In the genomic region with DNA sequence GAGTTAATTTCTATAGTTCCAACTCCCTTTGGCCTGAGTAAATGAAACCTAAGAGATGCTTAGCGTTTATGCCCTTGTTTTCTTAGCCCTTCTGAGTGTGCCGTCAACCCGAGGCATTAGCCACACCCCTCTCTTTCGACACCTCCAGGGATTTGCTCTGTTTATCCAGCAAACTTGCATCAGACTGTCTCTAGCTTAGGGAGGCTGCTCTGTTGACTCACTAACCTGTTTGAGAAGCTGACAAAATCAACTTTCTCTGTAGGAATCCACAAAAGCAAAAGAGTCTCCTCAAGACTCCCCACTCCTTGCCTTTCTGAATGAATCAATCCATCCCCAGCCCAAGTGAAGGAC, we compare ENCODE assay signal across 9 cellular contexts.
A peak's percentile ranks its signal among the peaks of the same experiment; 100 is the strongest.
DNase-seq lines count a peak whose midpoint lies in the region; ATAC-seq and TF ChIP-seq lines count a peak whose summit lies in the region.
"Had no signal": no experiment of that assay in that cellular context is flagged by ENCODE, and none has a peak within 500 bp of the region (broad histone marks: within the 10 kb centered on the region; RNA-seq: fewer than 3 reads in every experiment).

No MANE protein-coding gene starts in this region.

- peak; percentile 54 for DNase-seq in DMS53 treated with DMSO at 0.1 percent for 48 hours (lab: John Stamatoyannopoulos, UW; ENCODE audit: unreplicated experiment)
- peak; percentile 55 for DNase-seq in NCI-H510A (lab: John Stamatoyannopoulos, UW)
- DNase-seq in esophagus muscularis mucosa (ENCODE audit: extremely low spot score): no peak
- peak; percentile 86 for DNase-seq in osteoblast (ENCODE audit: insufficient read length, low spot score, missing footprints)
- DNase-seq in UCSD-AML1 (lab: John Stamatoyannopoulos, UW; ENCODE audit: unreplicated experiment): no peak
- DNase-seq in posterior cingulate gyrus: no peak
- no peak for DNase-seq in activated effector memory CD4-positive, alpha-beta T cell treated with anti-CD3 and anti-CD28 coated beads, Interleukin-2, amount 50 U/mL, for 16 hours

- TF ChIP-seq CTCF in esophagus muscularis mucosa (IDR thresholded peaks at IDR 0.05) (no peak), osteoblast (IDR thresholded peaks at IDR 0.05; ENCODE audit: extremely low read depth, low read depth, low read length) (no peak)

- H3K27ac ChIP-seq in esophagus muscularis mucosa (replicated peaks in 1 of 4) (peak overlapping the region; percentile 59 to 69 (median 69)), osteoblast (ENCODE audit: low read depth, low read length) (peak overlapping the region; percentile 24)

- ATAC-seq in HG03095 (IDR thresholded peaks at IDR 0.05; ENCODE audit: unreplicated experiment): no peak
- ATAC-seq: GM12878 had no signal

- H3K4me1 ChIP-seq in esophagus muscularis mucosa (peaks cover 5 to 70% (median 60%) of the 10 kb centered on the region in 4 donors), osteoblast (ENCODE audit: insufficient read depth, low read length) (peaks cover 18% of the 10 kb centered on the region)

- H3K36me3 ChIP-seq in esophagus muscularis mucosa: no peaks in the 10 kb centered on the region
- H3K36me3 ChIP-seq in osteoblast (ENCODE audit: insufficient read depth, low read length): no peaks in the 10 kb centered on the region

- H3K4me3 ChIP-seq in esophagus muscularis mucosa (no peak overlapping the region), osteoblast (ENCODE audit: insufficient read depth, low read length) (no peak overlapping the region)
- H3K4me3 ChIP-seq: GM12878 had no signal

- H3K27me3 ChIP-seq in esophagus muscularis mucosa: no peaks in the 10 kb centered on the region
- no peaks in the 10 kb centered on the region for H3K27me3 ChIP-seq in osteoblast (ENCODE audit: insufficient read depth, low read length)

- WGBS in esophagus muscularis mucosa: 40% methylated on average over 4 of the region's 4 CpGs

- TF ChIP-seq POLR2A in esophagus muscularis mucosa (IDR thresholded peaks at IDR 0.05; ENCODE audit: low read depth): no peak

- H3K9me3 ChIP-seq in esophagus muscularis mucosa (no peaks in the 10 kb centered on the region), osteoblast (ENCODE audit: low read depth, low read length) (no peaks in the 10 kb centered on the region)

- H3K79me2 ChIP-seq in osteoblast (ENCODE audit: insufficient read depth, low read length): no peaks in the 10 kb centered on the region

- TF ChIP-seq EP300 in esophagus muscularis mucosa (IDR thresholded peaks at IDR 0.05): no peak

- H2AFZ ChIP-seq in osteoblast (ENCODE audit: low read length): no peak overlapping the region

- H4K20me1 ChIP-seq in osteoblast (ENCODE audit: insufficient read depth, low read length): no peaks in the 10 kb centered on the region

- peak overlapping the region; percentile 12 for H3K4me2 ChIP-seq in osteoblast (ENCODE audit: insufficient read depth, low read length)

- intact Hi-C loops in esophagus muscularis mucosa (cut with DNase I): no loop called here
- intact Hi-C loops in posterior cingulate gyrus (cut with DNase I): no loop called here

Comparison
In these comparisons a context has a peak if more than half of its experiments do, and no peak if none do; other contexts are left out.
1. DNase-seq: peak in DMS53 treated with DMSO at 0.1 percent for 48 hours (single experiment), NCI-H510A (single experiment) and osteoblast (single experiment); none in esophagus muscularis mucosa (single experiment), UCSD-AML1 (single experiment), posterior cingulate gyrus (0 of 10) and activated effector memory CD4-positive, alpha-beta T cell treated with anti-CD3 and anti-CD28 coated beads, Interleukin-2, amount 50 U/mL, for 16 hours (single experiment).